30 cellular contexts compared by ENCODE assay signal in genomic region chr7:45892407-45893035, GRCh38. TPM values are rescaled to one million over a fixed set of nuclear protein-coding genes. Genes with fewer than 3 reads are reported as not detected.
"Had no signal": no experiment of that assay in that cellular context is flagged by ENCODE, and none has a peak within 500 bp of the region (broad histone marks: within the 10 kb centered on the region; RNA-seq: fewer than 3 reads in every experiment).

No MANE protein-coding gene starts in this region.

- H3K4me3 Mint-ChIP-seq: activated CD4-positive, alpha-beta memory T cell treated with anti-CD3 and anti-CD28 coated beads for 36 hours; activated CD4-positive, alpha-beta T cell treated with anti-CD3 and anti-CD28 coated beads, Interleukin-2, amount 10 ng/mL, durations not matched to agents 24 days and 14 days; activated T-cell treated with anti-CD3 and anti-CD28 coated beads, Interleukin-2, amount 50 U/mL, for 4 hours; activated T-helper 17 cell treated with anti-CD3 and anti-CD28 coated beads, Interleukin-2, amount 50 U/mL, for 72 hours; natural killer cell treated with Interleukin-12 subunit alpha and Interleukin-12 subunit beta and Interleukin-15 and Interleukin-18, amount 100 ng/mL, for 72 hours had no signal

- H3K27ac ChIP-seq: left lung, skin epidermis, testis, transverse colon, VCaP had no signal

- H3K27ac Mint-ChIP-seq: activated CD4-positive, alpha-beta memory T cell treated with anti-CD3 and anti-CD28 coated beads for 36 hours; activated CD4-positive, alpha-beta T cell treated with anti-CD3 and anti-CD28 coated beads, Interleukin-2, amount 10 ng/mL, durations not matched to agents 24 days and 14 days; activated naive CD4-positive, alpha-beta T cell treated with anti-CD3 and anti-CD28 coated beads, Interleukin-2, amount 50 U/mL, for 72 hours; activated T-helper 17 cell treated with anti-CD3 and anti-CD28 coated beads, Interleukin-2, amount 50 U/mL, for 72 hours; natural killer cell treated with Interleukin-12 subunit alpha and Interleukin-12 subunit beta and Interleukin-15 and Interleukin-18, amount 100 ng/mL, for 72 hours had no signal

- H3K36me3 Mint-ChIP-seq: activated CD4-positive, alpha-beta memory T cell treated with anti-CD3 and anti-CD28 coated beads for 36 hours; activated naive CD4-positive, alpha-beta T cell treated with anti-CD3 and anti-CD28 coated beads, Interleukin-2, amount 50 U/mL, for 72 hours; natural killer cell treated with Interleukin-12 subunit alpha and Interleukin-12 subunit beta and Interleukin-15 and Interleukin-18, amount 100 ng/mL, for 72 hours had no signal

- H3K27me3 ChIP-seq: testis had no signal

- ATAC-seq: activated CD4-positive, CD25-positive, alpha-beta regulatory T cell treated with anti-CD3 and anti-CD28 coated beads, Interleukin-2, amount 50 U/mL, for 24 hours; activated naive CD4-positive, alpha-beta T cell treated with anti-CD3 and anti-CD28 coated beads, Interleukin-2, amount 50 U/mL, for 72 hours; activated T-cell treated with anti-CD3 and anti-CD28 coated beads, Interleukin-2, amount 50 U/mL, for 4 hours; activated T-helper 17 cell treated with anti-CD3 and anti-CD28 coated beads, Interleukin-2, amount 50 U/mL, for 72 hours; esophagus mucosa; left lung; natural killer cell treated with Interleukin-12 subunit alpha and Interleukin-12 subunit beta and Interleukin-15 and Interleukin-18, amount 100 ng/mL, for 72 hours; right cardiac atrium; stimulated activated naive CD8-positive, alpha-beta T cell treated with anti-CD3 and anti-CD28 coated beads, Interleukin-15, Interleukin-2, amounts not matched to agents 100 U/mL and 50 U/mL, for 24 hours had no signal

- H3K4me3 ChIP-seq: left lung, lung, skin epidermis, testis, transverse colon had no signal

- H3K36me3 ChIP-seq: left lung, transverse colon had no signal

- DNase-seq: activated CD4-positive, alpha-beta memory T cell treated with anti-CD3 and anti-CD28 coated beads for 36 hours; activated CD4-positive, alpha-beta T cell treated with anti-CD3 and anti-CD28 coated beads, Interleukin-2, amount 10 ng/mL, durations not matched to agents 24 days and 14 days; activated T-cell treated with anti-CD3 and anti-CD28 coated beads, Interleukin-2, amount 50 U/mL, for 4 hours; anterior cingulate cortex; cerebellar nuclear complex; cortex of kidney; foreskin melanocyte; left lung; mesendoderm; posterior cingulate gyrus; right cardiac atrium; stimulated activated CD4-positive, alpha-beta T cell treated with anti-CD3 and anti-CD28 coated beads, Interleukin-12 subunit alpha, Interleukin-12 subunit beta, amount 100 ng/mL, for 4 hours; stimulated activated CD4-positive, alpha-beta T cell treated with anti-CD3 and anti-CD28 coated beads, Interleukin-4, amount 100 ng/mL, for 1 hour; stimulated activated naive CD8-positive, alpha-beta T cell treated with anti-CD3 and anti-CD28 coated beads, Interleukin-15, Interleukin-2, amounts not matched to agents 100 U/mL and 50 U/mL, for 24 hours; T-helper 1 cell; testis; transverse colon had no signal

- H3K4me1 Mint-ChIP-seq: activated CD4-positive, alpha-beta T cell treated with anti-CD3 and anti-CD28 coated beads, Interleukin-2, amount 10 ng/mL, durations not matched to agents 24 days and 14 days; activated T-helper 17 cell treated with anti-CD3 and anti-CD28 coated beads, Interleukin-2, amount 50 U/mL, for 72 hours had no signal

- H3K9me3 ChIP-seq: left lung, testis, transverse colon had no signal

- H3K9me3 Mint-ChIP-seq: activated CD4-positive, alpha-beta memory T cell treated with anti-CD3 and anti-CD28 coated beads for 36 hours; activated CD4-positive, alpha-beta T cell treated with anti-CD3 and anti-CD28 coated beads, Interleukin-2, amount 10 ng/mL, durations not matched to agents 24 days and 14 days; activated naive CD4-positive, alpha-beta T cell treated with anti-CD3 and anti-CD28 coated beads, Interleukin-2, amount 50 U/mL, for 72 hours; activated T-cell treated with anti-CD3 and anti-CD28 coated beads, Interleukin-2, amount 50 U/mL, for 4 hours; activated T-helper 17 cell treated with anti-CD3 and anti-CD28 coated beads, Interleukin-2, amount 50 U/mL, for 72 hours; natural killer cell treated with Interleukin-12 subunit alpha and Interleukin-12 subunit beta and Interleukin-15 and Interleukin-18, amount 100 ng/mL, for 72 hours had no signal

RNA-seq across cellular contexts. Expression of gene IGFBP1, which starts 4.2 kb away (rescaled TPM):
- total RNA-seq: activated CD4-positive, alpha-beta memory T cell treated with anti-CD3 and anti-CD28 coated beads for 36 hours; activated CD4-positive, alpha-beta T cell treated with anti-CD3 and anti-CD28 coated beads, Interleukin-2, amount 10 ng/mL, durations not matched to agents 24 days and 14 days; activated naive CD4-positive, alpha-beta T cell treated with anti-CD3 and anti-CD28 coated beads, Interleukin-2, amount 50 U/mL, for 72 hours; activated T-helper 17 cell treated with anti-CD3 and anti-CD28 coated beads, Interleukin-2, amount 50 U/mL, for 72 hours; esophagus mucosa; glomerular endothelial cell; left lung; lung; mononuclear cell; natural killer cell treated with Interleukin-12 subunit alpha and Interleukin-12 subunit beta and Interleukin-15 and Interleukin-18, amount 100 ng/mL, for 72 hours; transverse colon; urinary bladder had no signal

RNA-seq across cellular contexts. Expression of gene CCDC201, which starts 19.6 kb away (rescaled TPM):
- total RNA-seq: activated CD4-positive, alpha-beta memory T cell treated with anti-CD3 and anti-CD28 coated beads for 36 hours; activated CD4-positive, alpha-beta T cell treated with anti-CD3 and anti-CD28 coated beads, Interleukin-2, amount 10 ng/mL, durations not matched to agents 24 days and 14 days; activated naive CD4-positive, alpha-beta T cell treated with anti-CD3 and anti-CD28 coated beads, Interleukin-2, amount 50 U/mL, for 72 hours; activated T-cell treated with anti-CD3 and anti-CD28 coated beads, Interleukin-2, amount 50 U/mL, for 4 hours; activated T-helper 17 cell treated with anti-CD3 and anti-CD28 coated beads, Interleukin-2, amount 50 U/mL, for 72 hours; esophagus mucosa; glomerular endothelial cell; left lung; lung; mononuclear cell; natural killer cell treated with Interleukin-12 subunit alpha and Interleukin-12 subunit beta and Interleukin-15 and Interleukin-18, amount 100 ng/mL, for 72 hours; omental fat pad; right cardiac atrium; transverse colon; urinary bladder had no signal
- polyA plus RNA-seq: adipose tissue, lung, right cardiac atrium, urinary bladder had no signal
